In genomic region chr11:68692881-68693483, GRCh38 we compare ENCODE assay signal across 32 cellular contexts. TPM values are rescaled to one million over a fixed set of nuclear protein-coding genes. Genes with fewer than 3 reads are reported as not detected.
DNase-seq lines count a peak whose midpoint lies in the region; ATAC-seq, FAIRE-seq and TF ChIP-seq lines count a peak whose summit lies in the region.
"Had no signal": no experiment of that assay in that cellular context is flagged by ENCODE, and none has a peak within 500 bp of the region (broad histone marks: within the 10 kb centered on the region; RNA-seq: fewer than 3 reads in every experiment).

No MANE protein-coding gene starts in this region.

- no peaks in the 10 kb centered on the region for H4K20me1 ChIP-seq in astrocyte (ENCODE audit: insufficient read depth, low read length)
- H4K20me1 ChIP-seq: BLaER1 treated with 17β-estradiol and CSF1 and Interleukin-3, amounts not matched to agents 10 nM and 100 nM had no signal

- H3K4me1 ChIP-seq in HEK293 (ENCODE audit: control insufficient read depth, insufficient read depth, low read length) (no peaks in the 10 kb centered on the region), astrocyte (ENCODE audit: insufficient read depth, low read length) (no peaks in the 10 kb centered on the region), mesendoderm (ENCODE audit: control insufficient read depth, low read depth, low read length) (peaks cover 7% of the 10 kb centered on the region)
- H3K4me1 ChIP-seq: Caco-2 had no signal

- POLR2A ChIA-PET in CD4-positive, alpha-beta T cell (lab: Charles Lee): no interaction called here
- POLR2A ChIA-PET in HEK293 (lab: Yijun Ruan, JAX): no interaction called here

- H3K56ac ChIP-seq in mesendoderm (ENCODE audit: low read length): peak overlapping the region; percentile 37

- CTCF ChIA-PET in CD4-positive, alpha-beta T cell (lab: Charles Lee): no interaction called here
- CTCF ChIA-PET in HEK293 (lab: Yijun Ruan, JAX): no interaction called here

- no peak overlapping the region for H3K27ac ChIP-seq in CD4-positive, alpha-beta T cell (ENCODE audit: low read depth, low read length)
- H3K27ac ChIP-seq in HEK293 (ENCODE audit: extremely low read depth, low read depth, low read length) (no peak overlapping the region), astrocyte (ENCODE audit: low read depth, low read length) (no peak overlapping the region), mesendoderm (ENCODE audit: low read depth, low read length) (no peak overlapping the region)
- H3K27ac ChIP-seq: BLaER1 treated with 17β-estradiol and CSF1 and Interleukin-3, amounts not matched to agents 10 nM and 100 nM; PC-9; SK-N-MC had no signal

- H2AFZ ChIP-seq in astrocyte (ENCODE audit: low read depth, low read length): no peak overlapping the region
- H2AFZ ChIP-seq: PC-9 had no signal

- H3K27me3 ChIP-seq in CD4-positive, alpha-beta T cell (ENCODE audit: control insufficient read depth, insufficient read depth, low read length): peaks cover 3% of the 10 kb centered on the region
- H3K27me3 ChIP-seq in astrocyte (ENCODE audit: insufficient read depth, low read length) (peaks cover 46% of the 10 kb centered on the region), mesendoderm (ENCODE audit: insufficient read depth, low read length, poor library complexity) (no peaks in the 10 kb centered on the region)

- peak overlapping the region; percentile 32 for H2BK5ac ChIP-seq in mesendoderm (ENCODE audit: low read length)

- no peak overlapping the region for H4K5ac ChIP-seq in mesendoderm (ENCODE audit: low read length)

- H3K27me3 Mint-ChIP-seq in CD4-positive, alpha-beta T cell: peaks cover 16% of the 10 kb centered on the region
- H3K27me3 Mint-ChIP-seq in astrocyte (ENCODE audit: low read depth, unreplicated experiment): peaks cover 44% of the 10 kb centered on the region

- TF ChIP-seq CTCF in CD4-positive, alpha-beta T cell (IDR thresholded peaks at IDR 0.05): no peak
- TF ChIP-seq CTCF in HEK293 (tag by site-specific recombination; IDR thresholded peaks at IDR 0.05) (no peak), astrocyte (IDR thresholded peaks at IDR 0.05; ENCODE audit: insufficient read depth, low read depth, low read length) (no peak)

- H4K8ac ChIP-seq in mesendoderm (ENCODE audit: low read depth, low read length): no peak overlapping the region

- H3K23ac ChIP-seq in mesendoderm (ENCODE audit: low read length): no peak overlapping the region

- H3K36me3 Mint-ChIP-seq in CD4-positive, alpha-beta T cell (ENCODE audit: low read depth): no peaks in the 10 kb centered on the region
- H3K36me3 Mint-ChIP-seq in astrocyte (ENCODE audit: low read depth, unreplicated experiment): peaks cover 5% of the 10 kb centered on the region
- H3K36me3 Mint-ChIP-seq: CD8-positive, alpha-beta T cell had no signal

- H3K4me3 ChIP-seq in HEK293 (ENCODE audit: low read depth, low read length): no peak overlapping the region
- H3K4me3 ChIP-seq in astrocyte (ENCODE audit: insufficient read depth, low read depth, low read length): no peak overlapping the region
- no peak overlapping the region for H3K4me3 ChIP-seq in mesendoderm (ENCODE audit: low read length)
- H3K4me3 ChIP-seq: BLaER1 treated with 17β-estradiol and CSF1 and Interleukin-3, amounts not matched to agents 10 nM and 100 nM; GM12878; PC-9; SK-N-MC had no signal

- no peak overlapping the region for H3K9ac ChIP-seq in astrocyte (ENCODE audit: low read length)
- no peak overlapping the region for H3K9ac ChIP-seq in mesendoderm (ENCODE audit: low read length)
- H3K9ac ChIP-seq: BLaER1 treated with 17β-estradiol and CSF1 and Interleukin-3, amounts not matched to agents 10 nM and 100 nM had no signal

- peaks cover 5% of the 10 kb centered on the region for H3K9me3 Mint-ChIP-seq in CD4-positive, alpha-beta T cell
- peaks cover 12% of the 10 kb centered on the region for H3K9me3 Mint-ChIP-seq in astrocyte (ENCODE audit: unreplicated experiment)

- H3K4me2 ChIP-seq in astrocyte (ENCODE audit: low read length) (no peak overlapping the region), mesendoderm (ENCODE audit: low read length) (no peak overlapping the region)
- H3K4me2 ChIP-seq: BLaER1 treated with 17β-estradiol and CSF1 and Interleukin-3, amounts not matched to agents 10 nM and 100 nM; PC-9 had no signal

- H3K36me3 ChIP-seq in HEK293 (ENCODE audit: control insufficient read depth in 2 of 2, insufficient read depth in 1 of 2, low read length in 2 of 2) (no peaks in the 10 kb centered on the region), astrocyte (ENCODE audit: insufficient read depth, low read length) (no peaks in the 10 kb centered on the region), mesendoderm (ENCODE audit: control insufficient read depth, insufficient read depth, low read length) (peaks cover 3% of the 10 kb centered on the region)

- H3K27ac Mint-ChIP-seq in CD4-positive, alpha-beta T cell: no peak overlapping the region
- H3K27ac Mint-ChIP-seq in astrocyte (ENCODE audit: unreplicated experiment): peak overlapping the region; percentile 47
- H3K27ac Mint-ChIP-seq: CD8-positive, alpha-beta T cell had no signal

- no CpG with 5 or more reads among the region's 15 CpGs for WGBS in mesendoderm (ENCODE audit: extremely low coverage, insufficient coverage, low lambda C conversion rate)

- peak overlapping the region; percentile 30 for H3K4me3 Mint-ChIP-seq in CD4-positive, alpha-beta T cell
- no peak overlapping the region for H3K4me3 Mint-ChIP-seq in astrocyte (ENCODE audit: unreplicated experiment)
- H3K4me3 Mint-ChIP-seq: CD8-positive, alpha-beta T cell had no signal

- H3K4me1 Mint-ChIP-seq in CD4-positive, alpha-beta T cell (ENCODE audit: low read depth): peaks cover 31% of the 10 kb centered on the region
- no peaks in the 10 kb centered on the region for H3K4me1 Mint-ChIP-seq in astrocyte (ENCODE audit: low read depth, unreplicated experiment)

- H3K79me1 ChIP-seq in mesendoderm (ENCODE audit: low read length): no peaks in the 10 kb centered on the region

- H2BK15ac ChIP-seq in mesendoderm (replicated peaks; ENCODE audit: low read depth): no peak overlapping the region

- no peak overlapping the region for H2AK5ac ChIP-seq in mesendoderm (ENCODE audit: low read length)

- no peak for DNase-seq in CD4-positive, alpha-beta T cell
- DNase-seq in astrocyte (ENCODE audit: low read depth): no peak
- peak; percentile 49 for DNase-seq in mesendoderm
- DNase-seq in SW480 (ENCODE audit: low spot score): no peak
- no peak for DNase-seq in occipital lobe (lab: John Stamatoyannopoulos, UW)
- no peak for DNase-seq in putamen (ENCODE audit: low spot score)
- DNase-seq: CD8-positive, alpha-beta T cell; DMS 273 treated with DMSO at 0.1 percent for 48 hours; DMS79; EL; GDM1; KBM-7; MV-4-11; NCI-H1105; NCI-H1436 treated with DMSO at 0.1 percent for 48 hours; NCI-H187 treated with DMSO at 0.1 percent for 48 hours; NCI-H446; NCI-H526; PC-9; SHP77 had no signal

- peaks cover 7% of the 10 kb centered on the region for H3K9me3 ChIP-seq in CD4-positive, alpha-beta T cell (ENCODE audit: control insufficient read depth, low read length)
- no peaks in the 10 kb centered on the region for H3K9me3 ChIP-seq in HEK293 (ENCODE audit: control insufficient read depth, insufficient read depth, low read depth, low read length)
- peaks cover 4% of the 10 kb centered on the region for H3K9me3 ChIP-seq in astrocyte (ENCODE audit: insufficient read depth, low read depth, low read length)

- intact Hi-C loops in CD4-positive, alpha-beta T cell (cut with DNase I, micrococcal nuclease): no loop called here

- no peak for FAIRE-seq in astrocyte (lab: Jason Lieb, UNC)
- FAIRE-seq: GM12878 had no signal

- no peak overlapping the region for H3K18ac ChIP-seq in mesendoderm (ENCODE audit: low read length)

- no peaks in the 10 kb centered on the region for H3K79me2 ChIP-seq in astrocyte (ENCODE audit: insufficient read depth, low read length)
- no peaks in the 10 kb centered on the region for H3K79me2 ChIP-seq in mesendoderm (ENCODE audit: control insufficient read depth, insufficient read depth, low read length)

- no peak for ATAC-seq in CD4-positive, alpha-beta T cell (ENCODE audit: poor library complexity)
- ATAC-seq in GM21786 (IDR thresholded peaks at IDR 0.05; ENCODE audit: unreplicated experiment): no peak
- ATAC-seq: CD8-positive, alpha-beta T cell; GM12878 had no signal

- no peak overlapping the region for H2BK120ac ChIP-seq in mesendoderm (ENCODE audit: low read depth, low read length)

- H3K4ac ChIP-seq in mesendoderm (ENCODE audit: low read depth, low read length): no peak overlapping the region

TF ChIP-seq in HEK293, 187 proteins besides CTCF, POLR2A, EP300 and RAD21 (continues in another document):
- no peak for TF ChIP-seq WT1 (tag by site-specific recombination; IDR thresholded peaks at IDR 0.05)
- TF ChIP-seq KLF1 (tag by site-specific recombination; IDR thresholded peaks at IDR 0.05): peak; percentile 21; the same call in 1 of the 2 replicates
- TF ChIP-seq ZNF302 (tag by site-specific recombination; IDR thresholded peaks at IDR 0.05; ENCODE audit: low read depth): no peak
- TF ChIP-seq ZNF354C (tag by site-specific recombination; IDR thresholded peaks at IDR 0.05; ENCODE audit: borderline replicate concordance, low read depth): no peak
- peak; percentile 38; the same call in 1 of the 2 replicates for TF ChIP-seq ZNF10 (tag by site-specific recombination; IDR thresholded peaks at IDR 0.05)
- no peak for TF ChIP-seq ZNF830 (tag by site-specific recombination; IDR thresholded peaks at IDR 0.05; ENCODE audit: low read depth)
- no peak for TF ChIP-seq REPIN1 (tag by site-specific recombination; IDR thresholded peaks at IDR 0.05; ENCODE audit: low read depth)
- no peak for TF ChIP-seq ZNF169 (tag by site-specific recombination; IDR thresholded peaks at IDR 0.05)
- no peak for TF ChIP-seq ZNF174 (tag by site-specific recombination; IDR thresholded peaks at IDR 0.05)
- no peak for TF ChIP-seq ZNF513 (tag by site-specific recombination; IDR thresholded peaks at IDR 0.05)

RNA-seq across cellular contexts. Expression of gene GAL, which starts 8.6 kb away (rescaled TPM):
- total RNA-seq in CD4-positive, alpha-beta T cell: not detected
- total RNA-seq in astrocyte (23.4 and 26.3 TPM in 2 replicates), occipital lobe (not detected)
- 1,656 TPM for polyA plus RNA-seq in mesendoderm (2013, experiment 1 of 2)
- 1,755 TPM for polyA plus RNA-seq in mesendoderm (2013, experiment 2 of 2)
- total RNA-seq: A172; CD8-positive, alpha-beta T cell; GM12878; H4; HT1080; LHCN-M2; MCF 10A; RPMI7951 had no signal

RNA-seq across cellular contexts. Expression of gene TESMIN, which starts 58.3 kb away (rescaled TPM):
- total RNA-seq in CD4-positive, alpha-beta T cell: 1 to 10 TPM; 3.7 to 4.3 TPM
- total RNA-seq in astrocyte: 1.1 and 1.7 TPM in 2 replicates
- polyA plus RNA-seq in mesendoderm (2013, experiment 1 of 2): 42.7 TPM
- polyA plus RNA-seq in mesendoderm (2013, experiment 2 of 2): 43.2 TPM
- total RNA-seq in occipital lobe: 0.94 TPM
- total RNA-seq: A172, LHCN-M2 had no signal

Comparison
In these comparisons a context has a peak if more than half of its experiments do, and no peak if none do; other contexts are left out.
1. RNA of gene GAL, which starts 8.6 kb away (total RNA-seq): 23.4 to 26.3 TPM in astrocyte; not detected in occipital lobe (single experiment) and not detected in CD4-positive, alpha-beta T cell; every median in the first group is over 10 times any median in the second.